Comparison of ENCODE assay signal across 1 cellular context in the genomic region with DNA sequence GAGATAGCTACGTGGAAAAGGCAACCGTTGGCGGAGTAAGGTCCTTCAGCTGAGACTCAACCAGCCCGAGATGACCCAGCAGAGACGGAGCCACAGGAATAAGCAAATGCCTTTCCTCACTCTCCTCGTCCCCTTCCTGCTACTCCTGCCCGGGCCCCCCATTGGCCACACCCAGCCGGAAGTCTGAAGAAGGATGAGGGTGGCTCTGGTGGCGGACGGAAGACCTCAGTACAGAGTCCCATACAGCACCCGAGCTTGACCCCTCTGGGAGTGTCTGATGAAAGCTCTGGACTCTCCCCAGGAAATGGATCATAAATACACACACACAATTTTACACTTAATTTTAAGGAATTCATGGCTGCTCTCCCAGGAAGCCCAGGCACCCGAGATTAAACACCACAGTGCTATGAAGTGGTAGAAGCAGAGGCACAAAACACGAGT.
TF ChIP-seq lines count a peak whose summit lies in the region.

No MANE protein-coding gene starts in this region.

TF ChIP-seq in IMR-90, 13 proteins besides CTCF, POLR2A, EP300 and RAD21 (continued from another document):
- no peak for TF ChIP-seq NFE2L2 (IDR thresholded peaks at IDR 0.05; ENCODE audit: low read depth, low read length)
- no peak for TF ChIP-seq MAZ (IDR thresholded peaks at IDR 0.05; ENCODE audit: borderline replicate concordance, low read depth, low read length)
- no peak for TF ChIP-seq RCOR1 (IDR thresholded peaks at IDR 0.05; ENCODE audit: insufficient replicate concordance, low read length)
- TF ChIP-seq MAFK (IDR thresholded peaks at IDR 0.05; ENCODE audit: low read depth, low read length), result no peak
